10 cellular contexts compared by ENCODE assay signal in the genomic region with DNA sequence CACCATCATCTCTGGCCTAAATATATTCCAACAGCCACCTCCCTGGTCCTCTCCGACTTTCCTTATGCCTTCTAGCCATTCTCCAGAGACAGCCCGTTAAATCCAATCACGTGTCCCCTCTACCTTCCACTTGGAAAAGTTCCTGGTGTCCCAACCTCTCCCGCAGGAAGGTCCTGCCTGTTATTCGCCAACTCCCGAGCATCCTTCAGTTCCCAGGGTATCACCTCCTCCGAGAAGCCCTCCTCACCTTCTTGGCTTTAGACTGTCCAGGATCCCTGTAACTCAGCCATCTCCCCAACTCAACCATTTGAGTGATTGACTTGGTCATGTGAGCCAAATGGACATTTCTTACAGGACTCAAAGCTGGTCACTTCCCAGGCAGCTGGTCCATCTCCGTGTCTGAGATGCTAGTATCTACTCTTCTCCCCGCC. TPM values are rescaled to one million over a fixed set of nuclear protein-coding genes. Genes with fewer than 3 reads are reported as not detected.
A peak's percentile ranks its signal among the peaks of the same experiment; 100 is the strongest.
DNase-seq lines count a peak whose midpoint lies in the region; ATAC-seq and TF ChIP-seq lines count a peak whose summit lies in the region.
"Had no signal": no experiment of that assay in that cellular context is flagged by ENCODE, and none has a peak within 500 bp of the region (broad histone marks: within the 10 kb centered on the region; RNA-seq: fewer than 3 reads in every experiment).

No MANE protein-coding gene starts in this region.

- peaks cover 13 to 61% of the 10 kb centered on the region in 2 experiments for H3K79me1 ChIP-seq in IMR-90 (ENCODE audit: low read depth in 1 of 2, low read length in 2 of 2)

- H3K9me1 ChIP-seq in IMR-90 (ENCODE audit: insufficient read depth, low read length): peaks cover 20% of the 10 kb centered on the region

- H3K36me3 ChIP-seq in IMR-90 (ENCODE audit: control insufficient read depth, insufficient read depth, low read length): no peaks in the 10 kb centered on the region

- TF ChIP-seq RAD21 in IMR-90 (IDR thresholded peaks at IDR 0.05; ENCODE audit: low read length): no peak

- peak overlapping the region; percentile 72; the same call in 1 of the 2 replicates for H3K23ac ChIP-seq in IMR-90 (ENCODE audit: low read depth, low read length)

- no peaks in the 10 kb centered on the region for H3K9me3 Mint-ChIP-seq in chondrocyte (ENCODE audit: low read depth)
- peaks cover 0 to 3% (median 0%) of the 10 kb centered on the region in 9 donors for H3K9me3 Mint-ChIP-seq in naive thymus-derived CD8-positive, alpha-beta T cell

- 52% methylated on average over 3 of the region's 9 CpGs; no CpG with 5 or more reads in 1 of the 2 experiments for WGBS in IMR-90 (ENCODE audit: extremely low coverage in 2 of 2, insufficient read length in 1 of 2), 2 experiments

- CTCF ChIA-PET in IMR-90 (lab: Yijun Ruan, JAX): interaction anchor here (0.7 kb wide), 1 partner anchor 13 kb away, joined by 3 read pairs; no protein-coding TSS in a partner anchor

- H4K91ac ChIP-seq in IMR-90 (ENCODE audit: insufficient read depth, low read depth, low read length): peak overlapping the region; percentile 69; the same call in 1 of the 2 replicates

- no peak overlapping the region for H2AFZ ChIP-seq in IMR-90 (replicated peaks; ENCODE audit: low read length, poor library complexity)

- H3K4me3 Mint-ChIP-seq in chondrocyte (ENCODE audit: unreplicated experiment): no peak overlapping the region
- H3K4me3 Mint-ChIP-seq in naive thymus-derived CD8-positive, alpha-beta T cell: peak overlapping the region in 9 of 10 donors; percentile 43 to 84 (median 61)

- H2AK5ac ChIP-seq in IMR-90 (ENCODE audit: low read depth, low read length): peak overlapping the region; percentile 95

- peak overlapping the region; percentile 94 for H2BK20ac ChIP-seq in IMR-90 (ENCODE audit: low read depth, low read length)

- H3K27ac Mint-ChIP-seq in chondrocyte (ENCODE audit: unreplicated experiment): peak overlapping the region; percentile 100
- H3K27ac Mint-ChIP-seq in naive thymus-derived CD8-positive, alpha-beta T cell: peak overlapping the region; percentile 83 to 100 (median 100)

- DNase-seq in A172 (ENCODE audit: low spot score) (peak; percentile 63), IMR-90 (no peak), chondrocyte (ENCODE audit: low spot score) (no peak), NOMO-1 treated with dmso at 0.1 percent for 144 hours (lab: John Stamatoyannopoulos, UW; ENCODE audit: unreplicated experiment) (no peak), NCI-H146 (lab: John Stamatoyannopoulos, UW) (no peak)
- no peak for DNase-seq in naive thymus-derived CD8-positive, alpha-beta T cell

- H3K56ac ChIP-seq in IMR-90 (ENCODE audit: extremely low read depth, insufficient read depth, low read length): no peak overlapping the region; the same call in 1 of the 2 replicates

- peaks cover 75% of the 10 kb centered on the region for H3K4me1 Mint-ChIP-seq in chondrocyte (ENCODE audit: low read depth)
- peaks cover 25 to 56% (median 49%) of the 10 kb centered on the region in 4 donors for H3K4me1 Mint-ChIP-seq in naive thymus-derived CD8-positive, alpha-beta T cell

- H3K27me3 Mint-ChIP-seq in chondrocyte (ENCODE audit: low read depth): no peaks in the 10 kb centered on the region
- H3K27me3 Mint-ChIP-seq in naive thymus-derived CD8-positive, alpha-beta T cell: peaks cover 0 to 4% (median 0%) of the 10 kb centered on the region in 5 donors

- POLR2A ChIA-PET in IMR-90 (lab: Charles Lee; ENCODE audit: unreplicated experiment): no interaction called here
- POLR2A ChIA-PET in naive thymus-derived CD8-positive, alpha-beta T cell (lab: Charles Lee): interaction anchor here (0.7 to 5.5 kb wide), 5 partner anchors 9 to 61 kb away, joined by 3 to 68 read pairs (median 12); no protein-coding TSS in a partner anchor

- H4K8ac ChIP-seq in IMR-90 (ENCODE audit: low read depth in 2 of 2, low read length in 2 of 2): peak overlapping the region in 1 of 2 experiments; percentile 69; a peak in 1 of 4 replicates

- H2BK15ac ChIP-seq in IMR-90 (ENCODE audit: low read depth, low read length): peak overlapping the region; percentile 95; the same call in 2 of the 3 replicates

- H3K9me3 ChIP-seq in IMR-90 (ENCODE audit: control insufficient read depth, insufficient read depth, low read length): no peaks in the 10 kb centered on the region

- TF ChIP-seq CTCF in IMR-90 (conservative IDR thresholded peaks at IDR 0.05; ENCODE audit: low read depth, low read length) (no peak), chondrocyte (IDR thresholded peaks at IDR 0.05) (no peak)

- H3K9ac ChIP-seq in IMR-90 (ENCODE audit: low read depth, low read length): no peak overlapping the region

- ATAC-seq in IMR-90 (ENCODE audit: low read depth) (no peak), GM18873 (IDR thresholded peaks at IDR 0.05; ENCODE audit: low FRiP score, unreplicated experiment) (no peak), GM21367 (IDR thresholded peaks at IDR 0.05; ENCODE audit: unreplicated experiment) (no peak)
- no peak for ATAC-seq in naive thymus-derived CD8-positive, alpha-beta T cell

- peak overlapping the region; percentile 94 for H3K4ac ChIP-seq in IMR-90 (ENCODE audit: low read depth, low read length)

- no TSS peak for BruUV-seq in IMR-90 (replicated peaks; lab: Mats Ljungman, UMichigan)

- H2BK5ac ChIP-seq in IMR-90 (ENCODE audit: low read depth, low read length, poor library complexity, severe bottlenecking): peak overlapping the region; percentile 49

- H4K20me1 ChIP-seq in IMR-90 (ENCODE audit: insufficient read depth, low read length): peaks cover 5% of the 10 kb centered on the region

- no peaks in the 10 kb centered on the region for H3K27me3 ChIP-seq in IMR-90 (ENCODE audit: control insufficient read depth, insufficient read depth, low read length)

- H2AK9ac ChIP-seq in IMR-90 (replicated peaks; ENCODE audit: low read depth, low read length, poor library complexity): peak overlapping the region; percentile 66

- H3K4me2 ChIP-seq in IMR-90 (ENCODE audit: low read depth, low read length): no peak overlapping the region

- dilution Hi-C loops in IMR-90 (cut with HindIII; ENCODE audit: low sequenced_read_pairs, unreplicated experiment): no loop called here

- intact Hi-C loops in IMR-90 (cut with micrococcal nuclease): no loop called here

- no peak overlapping the region for H4K5ac ChIP-seq in IMR-90 (ENCODE audit: low read depth, low read length)

- peak overlapping the region; percentile 9 for H3K27ac ChIP-seq in IMR-90 (ENCODE audit: insufficient read depth, low read length)

- no peak for TF ChIP-seq POLR2A in IMR-90 (IDR thresholded peaks at IDR 0.05; ENCODE audit: low read depth, low read length)

- peaks cover 38% of the 10 kb centered on the region for H3K4me1 ChIP-seq in IMR-90 (ENCODE audit: control insufficient read depth, insufficient read depth, low read length)

- peak overlapping the region; percentile 74 for H3K14ac ChIP-seq in IMR-90 (replicated peaks; ENCODE audit: low read depth, low read length)

- 0 out of 2 replicates have a peak overlapping the region, but pooled peaks have one; percentile 7 for H3K18ac ChIP-seq in IMR-90 (ENCODE audit: low read depth, low read length)

- H3K4me3 ChIP-seq in IMR-90 (ENCODE audit: insufficient read depth, low read depth, low read length): no peak overlapping the region

- in situ Hi-C loops in IMR-90 (cut with MboI; ENCODE audit: low sequenced_read_pairs): loop anchor here (10.0 to 25.0 kb wide), 2 partner anchors 694 to 1062 kb away; a partner anchor contains a TSS

- peak overlapping the region; percentile 95 for H2BK120ac ChIP-seq in IMR-90 (ENCODE audit: low read depth, low read length)

- H3K36me3 Mint-ChIP-seq in chondrocyte (ENCODE audit: low read depth): no peaks in the 10 kb centered on the region
- peaks cover 0 to 4% (median 3%) of the 10 kb centered on the region in 3 donors for H3K36me3 Mint-ChIP-seq in naive thymus-derived CD8-positive, alpha-beta T cell

TF ChIP-seq in IMR-90, 13 proteins besides CTCF, POLR2A, EP300 and RAD21 (continues in another document):
- TF ChIP-seq CHD1 (IDR thresholded peaks at IDR 0.05; ENCODE audit: low read depth, low read length): no peak
- TF ChIP-seq FOS (IDR thresholded peaks at IDR 0.05; ENCODE audit: low read depth, low read length): no peak
- no peak for TF ChIP-seq RFX5 (IDR thresholded peaks at IDR 0.05; ENCODE audit: low read depth, low read length)
- TF ChIP-seq BHLHE40 (IDR thresholded peaks at IDR 0.05; ENCODE audit: low read depth, low read length): no peak

RNA-seq across cellular contexts. Expression of a gene that starts 28.1 kb away (rescaled TPM):
- not detected in 2 replicates for total RNA-seq in A172 (2014; rRNA removed; shearing (Covaris generic))
- not detected in 2 replicates for total RNA-seq in IMR-90 (2012; rRNA removed)
- 0.63 and 0.85 TPM in 2 replicates for polyA plus RNA-seq in IMR-90 (2012; rRNA removed)
- polyA plus RNA-seq in IMR-90 (2012; cell fraction: cytosol; rRNA removed): 0.36 and 0.53 TPM in 2 replicates
- 2.2 and 3.8 TPM in 2 replicates for polyA plus RNA-seq in IMR-90 (2012; cell fraction: nucleus; rRNA removed; ENCODE audit: low replicate concordance)
- total RNA-seq in chondrocyte: 4.4 to 6.7 TPM (median 4.7 TPM) in 3 replicates
- total RNA-seq in naive thymus-derived CD8-positive, alpha-beta T cell: not detected
- not detected for polyA plus RNA-seq in naive thymus-derived CD8-positive, alpha-beta T cell
- total RNA-seq: LHCN-M2, mononuclear cell had no signal

RNA-seq across cellular contexts. Expression of a gene that starts 53.6 kb away (rescaled TPM):
- 4.5 and 6.8 TPM in 2 replicates for total RNA-seq in A172 (2014; rRNA removed; shearing (Covaris generic))
- 1.9 and 2.2 TPM in 2 replicates for total RNA-seq in IMR-90 (2012; rRNA removed)
- polyA plus RNA-seq in IMR-90 (2012; rRNA removed): 6.2 and 7.6 TPM in 2 replicates
- 4.7 and 10.4 TPM in 2 replicates for polyA plus RNA-seq in IMR-90 (2012; cell fraction: cytosol; rRNA removed)
- polyA plus RNA-seq in IMR-90 (2012; cell fraction: nucleus; rRNA removed; ENCODE audit: low replicate concordance): 13.1 and 27.5 TPM in 2 replicates
- total RNA-seq in chondrocyte: 6.8 to 10.6 TPM (median 9.5 TPM) in 3 replicates
- 1 to 10 TPM; 7.8 to 8.1 TPM for total RNA-seq in naive thymus-derived CD8-positive, alpha-beta T cell
- polyA plus RNA-seq in naive thymus-derived CD8-positive, alpha-beta T cell: 1 to 10 TPM in 2 of 3 donors, under 1 TPM in 1; 0.30 to 1.5 (median 1.1) TPM

RNA-seq across cellular contexts. Expression of a gene that starts 57.1 kb away (rescaled TPM):
- total RNA-seq in A172 (2014; rRNA removed; shearing (Covaris generic)): 0.48 and 3.0 TPM in 2 replicates
- 0.18 and 0.28 TPM in 2 replicates for total RNA-seq in IMR-90 (2012; rRNA removed)
- polyA plus RNA-seq in IMR-90 (2012; rRNA removed): 0.38 and 0.56 TPM in 2 replicates
- polyA plus RNA-seq in IMR-90 (2012; cell fraction: cytosol; rRNA removed): 0.03 and 0.48 TPM in 2 replicates
- 0.92 and 1.6 TPM in 2 replicates for polyA plus RNA-seq in IMR-90 (2012; cell fraction: nucleus; rRNA removed; ENCODE audit: low replicate concordance)
- total RNA-seq in chondrocyte: 2.9 to 3.5 TPM (median 3.0 TPM) in 3 replicates
- 1 to 10 TPM; 3.0 to 3.7 TPM for total RNA-seq in naive thymus-derived CD8-positive, alpha-beta T cell
- under 1 TPM; 0.49 to 0.94 (median 0.76) TPM for polyA plus RNA-seq in naive thymus-derived CD8-positive, alpha-beta T cell

RNA-seq across cellular contexts. Expression of a gene that starts 57.2 kb away (rescaled TPM):
- total RNA-seq in A172 (2014; rRNA removed; shearing (Covaris generic)): 29.7 and 30.8 TPM in 2 replicates
- total RNA-seq in IMR-90 (2012; rRNA removed) (3.9 and 4.1 TPM in 2 replicates), chondrocyte (33.7 to 42.9 TPM (median 35.2 TPM) in 3 replicates)
- polyA plus RNA-seq in IMR-90 (2012; rRNA removed): 12.4 and 14.7 TPM in 2 replicates
- 13.0 and 18.1 TPM in 2 replicates for polyA plus RNA-seq in IMR-90 (2012; cell fraction: cytosol; rRNA removed)
- polyA plus RNA-seq in IMR-90 (2012; cell fraction: nucleus; rRNA removed; ENCODE audit: low replicate concordance): 70.8 and 113 TPM in 2 replicates
- total RNA-seq in naive thymus-derived CD8-positive, alpha-beta T cell: 10 to 100 TPM; 29.7 to 30.7 TPM
- 10 to 100 TPM in 1 of 3 donors, 1 to 10 TPM in 2; 4.3 to 10.5 (median 5.5) TPM for polyA plus RNA-seq in naive thymus-derived CD8-positive, alpha-beta T cell
